16 cellular contexts compared by ENCODE assay signal in genomic region chr3:192958219-192958872, GRCh38. TPM values are rescaled to one million over a fixed set of nuclear protein-coding genes. Genes with fewer than 3 reads are reported as not detected.
DNase-seq lines count a peak whose midpoint lies in the region; ATAC-seq, FAIRE-seq and TF ChIP-seq lines count a peak whose summit lies in the region.
"Had no signal": no experiment of that assay in that cellular context is flagged by ENCODE, and none has a peak within 500 bp of the region (broad histone marks: within the 10 kb centered on the region; RNA-seq: fewer than 3 reads in every experiment).

No MANE protein-coding gene starts in this region.

- H3K27me3 ChIP-seq in keratinocyte (ENCODE audit: control insufficient read depth, extremely low read depth, insufficient read depth, low read length), result no peaks in the 10 kb centered on the region
- no peaks in the 10 kb centered on the region for H3K27me3 ChIP-seq in subcutaneous abdominal adipose tissue (ENCODE audit: control insufficient read depth in 5 of 5, insufficient read depth in 4 of 5, low read length in 5 of 5)
- H3K27me3 ChIP-seq: gastroesophageal sphincter, SJSA1 had no signal

- peaks cover 2% of the 10 kb centered on the region for H3K9me1 ChIP-seq in keratinocyte (ENCODE audit: control insufficient read depth, extremely low read depth, insufficient read depth, low read length)

- FAIRE-seq in keratinocyte (lab: Jason Lieb, UNC), result no peak
- FAIRE-seq: D721Med, islet of Langerhans had no signal

- peak; percentile 66 to 74 for ATAC-seq in activated T-cell treated with anti-CD3 and anti-CD28 coated beads, Interleukin-2, amount 50 U/mL, for 72 hours (replicated peaks in 1 of 2)
- peak; percentile 71 for ATAC-seq in activated T-helper 17 cell treated with anti-CD3 and anti-CD28 coated beads, Interleukin-2, amount 50 U/mL, for 72 hours (replicated peaks)
- ATAC-seq: activated CD8-positive, alpha-beta T cell treated with anti-CD3 and anti-CD28 coated beads for 36 hours had no signal

- peak overlapping the region; percentile 74 for H3K27ac ChIP-seq in keratinocyte (ENCODE audit: control insufficient read depth, insufficient read depth, low read length)
- H3K27ac ChIP-seq in subcutaneous abdominal adipose tissue (ENCODE audit: low read depth, low read length), result peak overlapping the region; percentile 46
- H3K27ac ChIP-seq: SJSA1 had no signal

- peaks cover 28% of the 10 kb centered on the region for H3K4me1 Mint-ChIP-seq in activated T-cell treated with anti-CD3 and anti-CD28 coated beads, Interleukin-2, amount 50 U/mL, for 72 hours (ENCODE audit: low read depth)
- H3K4me1 Mint-ChIP-seq in activated T-helper 17 cell treated with anti-CD3 and anti-CD28 coated beads, Interleukin-2, amount 50 U/mL, for 72 hours, result peaks cover 15% of the 10 kb centered on the region

- no peak overlapping the region for H2AFZ ChIP-seq in keratinocyte (ENCODE audit: control insufficient read depth, low read length)

- H3K4me3 ChIP-seq in keratinocyte (ENCODE audit: control insufficient read depth in 2 of 3, extremely low read depth in 1 of 3, insufficient read depth in 2 of 3, low read depth in 1 of 3, low read length in 3 of 3) (no peak overlapping the region), subcutaneous abdominal adipose tissue (ENCODE audit: low read depth in 1 of 5, low read length in 5 of 5) (no peak overlapping the region)
- H3K4me3 ChIP-seq: gastroesophageal sphincter, SJSA1 had no signal

- no peak for TF ChIP-seq CTCF in keratinocyte (optimal IDR thresholded peaks at IDR 0.05 in 1 of 3, IDR thresholded peaks at IDR 0.05 in 1 of 3, conservative IDR thresholded peaks at IDR 0.05 in 1 of 3; ENCODE audit: extremely low read depth in 1 of 3, insufficient read depth in 2 of 3, low read length in 3 of 3)

- H3K9ac ChIP-seq in keratinocyte (ENCODE audit: control insufficient read depth, extremely low read depth, insufficient read depth, low read length) (peak overlapping the region; percentile 0), subcutaneous abdominal adipose tissue (ENCODE audit: low read length in 5 of 5) (peak overlapping the region in 1 of 5 donors; percentile 33)

- H3K4me3 Mint-ChIP-seq in activated T-cell treated with anti-CD3 and anti-CD28 coated beads, Interleukin-2, amount 50 U/mL, for 72 hours, result peak overlapping the region in 1 of 2 donors; percentile 78
- H3K4me3 Mint-ChIP-seq in activated T-helper 17 cell treated with anti-CD3 and anti-CD28 coated beads, Interleukin-2, amount 50 U/mL, for 72 hours, result peak overlapping the region; percentile 58
- H3K4me3 Mint-ChIP-seq: activated CD8-positive, alpha-beta T cell treated with anti-CD3 and anti-CD28 coated beads for 36 hours had no signal

- H3K27me3 Mint-ChIP-seq in activated T-cell treated with anti-CD3 and anti-CD28 coated beads, Interleukin-2, amount 50 U/mL, for 72 hours (ENCODE audit: low read depth), result peaks cover 11% of the 10 kb centered on the region
- no peaks in the 10 kb centered on the region for H3K27me3 Mint-ChIP-seq in activated T-helper 17 cell treated with anti-CD3 and anti-CD28 coated beads, Interleukin-2, amount 50 U/mL, for 72 hours

- H3K36me3 Mint-ChIP-seq in activated T-cell treated with anti-CD3 and anti-CD28 coated beads, Interleukin-2, amount 50 U/mL, for 72 hours (ENCODE audit: insufficient read depth in 2 of 2), result peaks cover 0 to 7% of the 10 kb centered on the region in 2 donors
- no peaks in the 10 kb centered on the region for H3K36me3 Mint-ChIP-seq in activated T-helper 17 cell treated with anti-CD3 and anti-CD28 coated beads, Interleukin-2, amount 50 U/mL, for 72 hours (ENCODE audit: low read depth)

- dilution Hi-C loops in keratinocyte (cut with MboI; ENCODE audit: extremely low pct_ligation_motif_present, low sequenced_read_pairs), result no loop called here

- DNase-seq in activated T-cell treated with anti-CD3 and anti-CD28 coated beads, Interleukin-2, amount 50 U/mL, for 72 hours, result no peak
- no peak for DNase-seq in activated T-cell treated with anti-CD3 and anti-CD28 coated beads, Interleukin-2, amount 50 U/mL, for 48 hours
- DNase-seq in keratinocyte (ENCODE audit: low read depth, low spot score) (no peak), putamen (ENCODE audit: low spot score) (no peak), NCI-H774 (lab: John Stamatoyannopoulos, UW) (no peak), SK-N-DZ (ENCODE audit: low spot score) (no peak)
- DNase-seq: activated CD8-positive, alpha-beta T cell treated with anti-CD3 and anti-CD28 coated beads for 36 hours; activated gamma-delta T cell; effector CD8-positive, alpha-beta T cell; NCI-H1417 treated with DMSO at 0.1 percent for 48 hours had no signal

- H3K9me3 Mint-ChIP-seq in activated T-cell treated with anti-CD3 and anti-CD28 coated beads, Interleukin-2, amount 50 U/mL, for 72 hours, result peaks cover 2 to 5% of the 10 kb centered on the region in 2 donors
- no peaks in the 10 kb centered on the region for H3K9me3 Mint-ChIP-seq in activated T-helper 17 cell treated with anti-CD3 and anti-CD28 coated beads, Interleukin-2, amount 50 U/mL, for 72 hours

- peaks cover 16% of the 10 kb centered on the region for H3K4me1 ChIP-seq in keratinocyte (ENCODE audit: control insufficient read depth, extremely low read depth, insufficient read depth, low read length)
- H3K4me1 ChIP-seq in subcutaneous abdominal adipose tissue (ENCODE audit: control insufficient read depth in 5 of 5, insufficient read depth in 5 of 5, low read length in 5 of 5), result peaks cover 2 to 14% (median 8%) of the 10 kb centered on the region in 5 donors
- H3K4me1 ChIP-seq: gastroesophageal sphincter, SJSA1 had no signal

- H3K79me2 ChIP-seq in keratinocyte (ENCODE audit: control insufficient read depth, insufficient read depth, low read length), result no peaks in the 10 kb centered on the region

- no peaks in the 10 kb centered on the region for H4K20me1 ChIP-seq in keratinocyte (ENCODE audit: control insufficient read depth, extremely low read depth, insufficient read depth, low read length)

- H3K36me3 ChIP-seq in keratinocyte (ENCODE audit: control insufficient read depth in 2 of 2, extremely low read depth in 1 of 2, insufficient read depth in 2 of 2, low read length in 2 of 2) (no peaks in the 10 kb centered on the region), subcutaneous abdominal adipose tissue (ENCODE audit: control insufficient read depth in 5 of 5, insufficient read depth in 5 of 5, low read length in 5 of 5) (no peaks in the 10 kb centered on the region)
- H3K36me3 ChIP-seq: gastroesophageal sphincter, SJSA1 had no signal

- H3K9me3 ChIP-seq in keratinocyte (ENCODE audit: control insufficient read depth, low read depth, low read length), result no peaks in the 10 kb centered on the region
- H3K9me3 ChIP-seq in subcutaneous abdominal adipose tissue (ENCODE audit: control insufficient read depth in 5 of 5, low read length in 5 of 5), result no peaks in the 10 kb centered on the region
- H3K9me3 ChIP-seq: gastroesophageal sphincter, SJSA1 had no signal

- H3K4me2 ChIP-seq in keratinocyte (ENCODE audit: control insufficient read depth, extremely low read depth, insufficient read depth, low read depth, low read length), result peak overlapping the region; percentile 63

- peak overlapping the region; percentile 97 for H3K27ac Mint-ChIP-seq in activated T-cell treated with anti-CD3 and anti-CD28 coated beads, Interleukin-2, amount 50 U/mL, for 72 hours
- H3K27ac Mint-ChIP-seq in activated T-helper 17 cell treated with anti-CD3 and anti-CD28 coated beads, Interleukin-2, amount 50 U/mL, for 72 hours, result peak overlapping the region; percentile 88
- H3K27ac Mint-ChIP-seq: activated CD8-positive, alpha-beta T cell treated with anti-CD3 and anti-CD28 coated beads for 36 hours had no signal

RNA-seq across cellular contexts. Expression of gene MB21D2, which starts 40.7 kb away (rescaled TPM):
- total RNA-seq in activated T-cell treated with anti-CD3 and anti-CD28 coated beads, Interleukin-2, amount 50 U/mL, for 72 hours, result 10 to 100 TPM; 10.5 to 26.9 TPM
- total RNA-seq in activated T-helper 17 cell treated with anti-CD3 and anti-CD28 coated beads, Interleukin-2, amount 50 U/mL, for 72 hours, result 10 to 100 TPM; 13.4 to 13.9 TPM
- polyA plus RNA-seq in keratinocyte, result 5.5 to 9.0 TPM (median 8.8 TPM) in 3 replicates
- polyA plus RNA-seq in keratinocyte (2011; ENCODE audit: low read depth), result 0.84 TPM
- polyA plus RNA-seq in keratinocyte (2011; cell fraction: cytosol; rRNA removed), result 4.5 and 5.8 TPM in 2 replicates
- polyA plus RNA-seq in keratinocyte (2011; cell fraction: nucleus; rRNA removed), result 7.0 and 7.2 TPM in 2 replicates
- 3.7 and 7.1 TPM in 2 replicates for polyA plus RNA-seq in keratinocyte (2012; ENCODE audit: low replicate concordance)
- 10.9 to 13.4 TPM (median 12.3 TPM) in 3 replicates for polyA minus RNA-seq in keratinocyte
- 7.5 TPM for polyA minus RNA-seq in keratinocyte (2011; cell fraction: cytosol; rRNA and poly(A)+ RNA removed)
- 6.9 and 11.7 TPM in 2 replicates for polyA minus RNA-seq in keratinocyte (2011; cell fraction: nucleus; rRNA and poly(A)+ RNA removed)
- 2.0 and 2.7 TPM in 2 replicates for polyA plus RNA-seq in SK-N-DZ (2014; cell fraction: cytosol; rRNA removed)
- polyA plus RNA-seq in SK-N-DZ (2014; cell fraction: nucleus; rRNA removed), result 0.33 and 1.7 TPM in 2 replicates
